ENCODE assay signal across 6 cellular contexts in genomic region chr3:170019306-170019705, GRCh38. TPM values are rescaled to one million over a fixed set of nuclear protein-coding genes. Genes with fewer than 3 reads are reported as not detected.
DNase-seq lines count a peak whose midpoint lies in the region; ATAC-seq, FAIRE-seq and TF ChIP-seq lines count a peak whose summit lies in the region.
"Not testable (repeated sequence)": the region's sequence is repeated elsewhere in the genome, so short reads cannot be mapped to it uniquely, and the experiment has no call there.

No MANE protein-coding gene starts in this region.

- not testable (repeated sequence) for H3K36me3 ChIP-seq in body of pancreas (replicated peaks in 1 of 2; ENCODE audit: insufficient read depth in 1 of 2, low read depth in 2 of 2); HepG2 (replicated peaks in 1 of 2; ENCODE audit: control insufficient read depth in 1 of 2, insufficient read depth in 2 of 2, low read length in 2 of 2); upper lobe of right lung

- ATAC-seq in body of pancreas (peak; percentile 42), upper lobe of right lung (peak; percentile 60)
- not testable (repeated sequence) for ATAC-seq in HepG2

- not testable (repeated sequence) for H3K27ac ChIP-seq in body of pancreas; HepG2 (ENCODE audit: extremely low read length, insufficient read depth, low read length); upper lobe of right lung

- not testable (repeated sequence) for H3K9me3 ChIP-seq in body of pancreas; HepG2 (ENCODE audit: low read length); upper lobe of right lung

- H3K4me3 ChIP-seq in body of pancreas; HepG2 (replicated peaks in 1 of 3; ENCODE audit: insufficient read depth in 1 of 3, low read depth in 2 of 3, low read length in 3 of 3); upper lobe of right lung: not testable (repeated sequence)

- not testable (repeated sequence) for H2AFZ ChIP-seq in HepG2 (ENCODE audit: low read length)

- not testable (repeated sequence) for H3K9ac ChIP-seq in HepG2 (ENCODE audit: insufficient read depth, low read depth, low read length)

- not testable (repeated sequence) for TF ChIP-seq EP300 in HepG2 (IDR thresholded peaks at IDR 0.05; ENCODE audit: low read depth in 2 of 2, low read length in 2 of 2); HepG2 (CRISPR knock-in tag; IDR thresholded peaks at IDR 0.05; ENCODE audit: borderline replicate concordance)

- H3K4me2 ChIP-seq in HepG2 (ENCODE audit: low read depth, low read length): not testable (repeated sequence)

- not testable (repeated sequence) for H3K27me3 ChIP-seq in body of pancreas; HepG2 (ENCODE audit: control insufficient read depth in 1 of 2, insufficient read depth in 2 of 2, low read length in 2 of 2); upper lobe of right lung

- H3K4me1 ChIP-seq in body of pancreas (peaks cover 12% of the 10 kb centered on the region), HepG2 (ENCODE audit: insufficient read depth, low read length) (peaks cover 37% of the 10 kb centered on the region)
- not testable (repeated sequence) for H3K4me1 ChIP-seq in upper lobe of right lung

- not testable (repeated sequence) for BruUV-seq in HepG2 (replicated peaks; lab: Mats Ljungman, UMichigan)

- peak; percentile 29 for DNase-seq in DMS79 (lab: John Stamatoyannopoulos, UW)
- DNase-seq in body of pancreas, upper lobe of right lung: not testable (repeated sequence)
- DNase-seq in kidney tubule cell (ENCODE audit: low spot score): peak; percentile 31
- peak; percentile 35 for DNase-seq in HepG2 (ENCODE audit: low spot score)
- peak; percentile 62 for DNase-seq in renal cortical epithelial cell (ENCODE audit: low read depth)

- intact Hi-C loops in body of pancreas (cut with DNase I); upper lobe of right lung (cut with DNase I): not testable (repeated sequence)
- intact Hi-C loops in HepG2 (cut with micrococcal nuclease; ENCODE audit: unreplicated experiment): loop anchor here (1.0 kb wide), 1 partner anchor 15 kb away; no protein-coding TSS in a partner anchor

- WGBS in body of pancreas, 2 donors: 34 to 38% methylated on average over 4 of the region's 4 CpGs
- 24% methylated on average over 4 of the region's 4 CpGs for whole genome bisulfite sequencing in HepG2 (ENCODE audit: low lambda C conversion rate)

- POLR2A ChIA-PET in HepG2 (lab: Yijun Ruan, JAX): not testable (repeated sequence)

- in situ Hi-C loops in HepG2 (cut with HindIII; ENCODE audit: extremely low pct_ligation_motif_present, low pct_unique_long_range_greater_than_20kb): not testable (repeated sequence)

- TF ChIP-seq RAD21 in HepG2 (CRISPR knock-in tag; IDR thresholded peaks at IDR 0.05): not testable (repeated sequence)

- TF ChIP-seq CTCF in body of pancreas (IDR thresholded peaks at IDR 0.05); HepG2 (CRISPR knock-in tag; IDR thresholded peaks at IDR 0.05); upper lobe of right lung (IDR thresholded peaks at IDR 0.05): not testable (repeated sequence)

- CTCF ChIA-PET in HepG2 (lab: Yijun Ruan, JAX; ENCODE audit: low intra/inter-chr PET ratio, low total read pairs): not testable (repeated sequence)

- FAIRE-seq in HepG2 (lab: Jason Lieb, UNC): not testable (repeated sequence)

- H4K20me1 ChIP-seq in HepG2 (ENCODE audit: insufficient read depth, low read length): not testable (repeated sequence)

- TF ChIP-seq POLR2A in body of pancreas (IDR thresholded peaks at IDR 0.05); HepG2 (IDR thresholded peaks at IDR 0.05; ENCODE audit: insufficient read depth in 1 of 2, low read depth in 2 of 2, low read length in 2 of 2): not testable (repeated sequence)

- not testable (repeated sequence) for H3K79me2 ChIP-seq in HepG2 (ENCODE audit: insufficient read depth, low read length)

RNA-seq across cellular contexts. Expression of gene GPR160, which starts 18.5 kb away (rescaled TPM):
- total RNA-seq in body of pancreas (10 to 100 TPM; 26.4 to 31.9 TPM), HepG2 (2016; rRNA removed; fragmentation: Illumina TruSeq; extraction: Trizol) (12.1 and 14.0 TPM in 2 replicates), renal cortical epithelial cell (28.6 and 50.5 TPM in 2 replicates), upper lobe of right lung (22.3 TPM)
- 13.9 and 14.8 TPM in 2 replicates for total RNA-seq in HepG2 (2016; cell fraction: cytosol; rRNA removed; fragmentation: Illumina TruSeq; extraction: Trizol; ENCODE audit: low read depth)
- total RNA-seq in HepG2 (2016; cell fraction: insoluble cytoplasmic fraction; rRNA removed; fragmentation: Illumina TruSeq; extraction: Trizol): 11.1 and 12.6 TPM in 2 replicates
- total RNA-seq in HepG2 (2016; cell fraction: membrane; rRNA removed; fragmentation: Illumina TruSeq; extraction: Trizol): 24.8 and 29.9 TPM in 2 replicates
- 9.0 and 9.5 TPM in 2 replicates for total RNA-seq in HepG2 (2016; cell fraction: nucleus; rRNA removed; fragmentation: Illumina TruSeq; extraction: Trizol)
- polyA plus RNA-seq in HepG2 (2011; rRNA removed): 15.5 and 23.2 TPM in 2 replicates
- 11.0 and 14.4 TPM in 2 replicates for polyA plus RNA-seq in HepG2 (2011; cell fraction: cytosol; rRNA removed)
- polyA plus RNA-seq in HepG2 (2011; cell fraction: nucleus; rRNA removed): 4.1 and 4.9 TPM in 2 replicates
- polyA plus RNA-seq in HepG2 (2012): 14.5 and 17.6 TPM in 2 replicates
- polyA plus RNA-seq in HepG2 (2016; cell fraction: cytosol; fragmentation: Illumina TruSeq; extraction: Trizol; ENCODE audit: low read depth): 37.7 and 40.2 TPM in 2 replicates
- polyA plus RNA-seq in HepG2 (2016; cell fraction: insoluble cytoplasmic fraction; fragmentation: Illumina TruSeq; extraction: Trizol; ENCODE audit: low read depth): 27.1 and 30.7 TPM in 2 replicates
- 48.6 and 61.0 TPM in 2 replicates for polyA plus RNA-seq in HepG2 (2016; cell fraction: membrane; fragmentation: Illumina TruSeq; extraction: Trizol; ENCODE audit: low read depth)
- polyA plus RNA-seq in HepG2 (2016; cell fraction: nucleus; fragmentation: Illumina TruSeq; extraction: Trizol; ENCODE audit: insufficient read depth, low read depth): 17.4 and 17.9 TPM in 2 replicates
- polyA minus RNA-seq in HepG2 (2011; rRNA and poly(A)+ RNA removed; ENCODE audit: low replicate concordance): 2.2 and 10.2 TPM in 2 replicates
- polyA minus RNA-seq in HepG2 (2011; cell fraction: cytosol; rRNA and poly(A)+ RNA removed): 12.7 and 14.9 TPM in 2 replicates
- 12.9 and 16.7 TPM in 2 replicates for polyA minus RNA-seq in HepG2 (2011; cell fraction: nucleus; rRNA and poly(A)+ RNA removed)

RNA-seq across cellular contexts. Expression of gene SEC62, which starts 52.7 kb away (rescaled TPM):
- total RNA-seq in body of pancreas: 10 to 100 TPM; 30.9 to 31.0 TPM
- 53.5 and 68.7 TPM in 2 replicates for total RNA-seq in HepG2 (2016; rRNA removed; fragmentation: Illumina TruSeq; extraction: Trizol)
- 23.2 and 27.8 TPM in 2 replicates for total RNA-seq in HepG2 (2016; cell fraction: cytosol; rRNA removed; fragmentation: Illumina TruSeq; extraction: Trizol; ENCODE audit: low read depth)
- 52.0 and 67.0 TPM in 2 replicates for total RNA-seq in HepG2 (2016; cell fraction: insoluble cytoplasmic fraction; rRNA removed; fragmentation: Illumina TruSeq; extraction: Trizol)
- 20.0 and 27.1 TPM in 2 replicates for total RNA-seq in HepG2 (2016; cell fraction: membrane; rRNA removed; fragmentation: Illumina TruSeq; extraction: Trizol)
- 65.7 and 66.3 TPM in 2 replicates for total RNA-seq in HepG2 (2016; cell fraction: nucleus; rRNA removed; fragmentation: Illumina TruSeq; extraction: Trizol)
- 54.0 and 55.7 TPM in 2 replicates for polyA plus RNA-seq in HepG2 (2011; rRNA removed)
- 22.3 and 33.1 TPM in 2 replicates for polyA plus RNA-seq in HepG2 (2011; cell fraction: cytosol; rRNA removed)
- polyA plus RNA-seq in HepG2 (2011; cell fraction: nucleus; rRNA removed): 16.0 and 16.5 TPM in 2 replicates
- polyA plus RNA-seq in HepG2 (2012): 82.5 and 100 TPM in 2 replicates
- polyA plus RNA-seq in HepG2 (2016; cell fraction: cytosol; fragmentation: Illumina TruSeq; extraction: Trizol; ENCODE audit: low read depth): 4.9 and 6.5 TPM in 2 replicates
- 59.8 and 62.0 TPM in 2 replicates for polyA plus RNA-seq in HepG2 (2016; cell fraction: insoluble cytoplasmic fraction; fragmentation: Illumina TruSeq; extraction: Trizol; ENCODE audit: low read depth)
- polyA plus RNA-seq in HepG2 (2016; cell fraction: membrane; fragmentation: Illumina TruSeq; extraction: Trizol; ENCODE audit: low read depth): 8.2 and 11.5 TPM in 2 replicates
- 95.5 and 100 TPM in 2 replicates for polyA plus RNA-seq in HepG2 (2016; cell fraction: nucleus; fragmentation: Illumina TruSeq; extraction: Trizol; ENCODE audit: insufficient read depth, low read depth)
- polyA minus RNA-seq in HepG2 (2011; rRNA and poly(A)+ RNA removed; ENCODE audit: low replicate concordance): 136 and 163 TPM in 2 replicates
- 36.2 and 39.5 TPM in 2 replicates for polyA minus RNA-seq in HepG2 (2011; cell fraction: cytosol; rRNA and poly(A)+ RNA removed)
- polyA minus RNA-seq in HepG2 (2011; cell fraction: nucleus; rRNA and poly(A)+ RNA removed): 50.5 and 51.8 TPM in 2 replicates
- total RNA-seq in renal cortical epithelial cell: 28.8 and 106 TPM in 2 replicates
- 157 TPM for total RNA-seq in upper lobe of right lung
